In the genomic region with DNA sequence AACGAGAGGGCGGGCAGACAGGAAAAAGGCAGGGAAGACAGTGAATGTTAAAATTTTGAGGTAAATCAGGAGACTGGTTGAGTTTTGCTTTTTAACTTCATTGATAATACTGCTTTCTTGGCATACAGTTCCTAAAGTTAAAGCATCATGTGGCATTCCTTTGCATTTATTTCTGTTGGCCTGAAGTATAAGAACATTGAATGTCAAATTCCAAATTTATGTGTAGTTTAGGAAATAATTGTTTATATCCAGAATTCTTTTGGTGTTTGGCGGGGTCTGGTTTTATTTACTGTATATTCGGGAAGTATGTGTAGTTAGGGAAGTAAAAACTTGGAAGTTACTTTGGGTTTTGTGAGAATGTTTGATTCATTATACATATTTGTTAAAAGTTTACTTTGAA, we compare ENCODE assay signal across 1 cellular context.
TF ChIP-seq lines count a peak whose summit lies in the region.

No MANE protein-coding gene starts in this region.

TF ChIP-seq in K562, 482 proteins besides CTCF, POLR2A, EP300 and RAD21 (continued from another document and continues in another):
- TF ChIP-seq, protein P1, sequence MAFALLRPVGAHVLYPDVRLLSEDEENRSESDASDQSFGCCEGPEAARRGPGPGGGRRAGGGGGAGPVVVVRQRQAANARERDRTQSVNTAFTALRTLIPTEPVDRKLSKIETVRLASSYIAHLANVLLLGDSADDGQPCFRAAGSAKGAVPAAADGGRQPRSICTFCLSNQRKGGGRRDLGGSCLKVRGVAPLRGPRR (CRISPR knock-in tag; IDR thresholded peaks at IDR 0.05), result no peak
- no peak for TF ChIP-seq HDAC6 (IDR thresholded peaks at IDR 0.05; ENCODE audit: low read depth, low read length)
- TF ChIP-seq ZNF57 (CRISPR knock-in tag; IDR thresholded peaks at IDR 0.05), result no peak
- TF ChIP-seq, protein P2, sequence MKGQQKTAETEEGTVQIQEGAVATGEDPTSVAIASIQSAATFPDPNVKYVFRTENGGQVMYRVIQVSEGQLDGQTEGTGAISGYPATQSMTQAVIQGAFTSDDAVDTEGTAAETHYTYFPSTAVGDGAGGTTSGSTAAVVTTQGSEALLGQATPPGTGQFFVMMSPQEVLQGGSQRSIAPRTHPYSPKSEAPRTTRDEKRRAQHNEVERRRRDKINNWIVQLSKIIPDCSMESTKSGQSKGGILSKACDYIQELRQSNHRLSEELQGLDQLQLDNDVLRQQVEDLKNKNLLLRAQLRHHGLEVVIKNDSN (CRISPR knock-in tag; IDR thresholded peaks at IDR 0.05), result no peak
- TF ChIP-seq PURB (CRISPR knock-in tag; IDR thresholded peaks at IDR 0.05; ENCODE audit: low read depth), result no peak
- TF ChIP-seq, protein P3, sequence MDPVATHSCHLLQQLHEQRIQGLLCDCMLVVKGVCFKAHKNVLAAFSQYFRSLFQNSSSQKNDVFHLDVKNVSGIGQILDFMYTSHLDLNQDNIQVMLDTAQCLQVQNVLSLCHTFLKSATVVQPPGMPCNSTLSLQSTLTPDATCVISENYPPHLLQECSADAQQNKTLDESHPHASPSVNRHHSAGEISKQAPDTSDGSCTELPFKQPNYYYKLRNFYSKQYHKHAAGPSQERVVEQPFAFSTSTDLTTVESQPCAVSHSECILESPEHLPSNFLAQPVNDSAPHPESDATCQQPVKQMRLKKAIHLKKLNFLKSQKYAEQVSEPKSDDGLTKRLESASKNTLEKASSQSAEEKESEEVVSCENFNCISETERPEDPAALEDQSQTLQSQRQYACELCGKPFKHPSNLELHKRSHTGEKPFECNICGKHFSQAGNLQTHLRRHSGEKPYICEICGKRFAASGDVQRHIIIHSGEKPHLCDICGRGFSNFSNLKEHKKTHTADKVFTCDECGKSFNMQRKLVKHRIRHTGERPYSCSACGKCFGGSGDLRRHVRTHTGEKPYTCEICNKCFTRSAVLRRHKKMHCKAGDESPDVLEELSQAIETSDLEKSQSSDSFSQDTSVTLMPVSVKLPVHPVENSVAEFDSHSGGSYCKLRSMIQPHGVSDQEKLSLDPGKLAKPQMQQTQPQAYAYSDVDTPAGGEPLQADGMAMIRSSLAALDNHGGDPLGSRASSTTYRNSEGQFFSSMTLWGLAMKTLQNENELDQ (CRISPR knock-in tag; IDR thresholded peaks at IDR 0.05; ENCODE audit: borderline replicate concordance), result no peak
- no peak for TF ChIP-seq ZNF175 (CRISPR knock-in tag; IDR thresholded peaks at IDR 0.05; ENCODE audit: low read depth)
- TF ChIP-seq, protein P4, sequence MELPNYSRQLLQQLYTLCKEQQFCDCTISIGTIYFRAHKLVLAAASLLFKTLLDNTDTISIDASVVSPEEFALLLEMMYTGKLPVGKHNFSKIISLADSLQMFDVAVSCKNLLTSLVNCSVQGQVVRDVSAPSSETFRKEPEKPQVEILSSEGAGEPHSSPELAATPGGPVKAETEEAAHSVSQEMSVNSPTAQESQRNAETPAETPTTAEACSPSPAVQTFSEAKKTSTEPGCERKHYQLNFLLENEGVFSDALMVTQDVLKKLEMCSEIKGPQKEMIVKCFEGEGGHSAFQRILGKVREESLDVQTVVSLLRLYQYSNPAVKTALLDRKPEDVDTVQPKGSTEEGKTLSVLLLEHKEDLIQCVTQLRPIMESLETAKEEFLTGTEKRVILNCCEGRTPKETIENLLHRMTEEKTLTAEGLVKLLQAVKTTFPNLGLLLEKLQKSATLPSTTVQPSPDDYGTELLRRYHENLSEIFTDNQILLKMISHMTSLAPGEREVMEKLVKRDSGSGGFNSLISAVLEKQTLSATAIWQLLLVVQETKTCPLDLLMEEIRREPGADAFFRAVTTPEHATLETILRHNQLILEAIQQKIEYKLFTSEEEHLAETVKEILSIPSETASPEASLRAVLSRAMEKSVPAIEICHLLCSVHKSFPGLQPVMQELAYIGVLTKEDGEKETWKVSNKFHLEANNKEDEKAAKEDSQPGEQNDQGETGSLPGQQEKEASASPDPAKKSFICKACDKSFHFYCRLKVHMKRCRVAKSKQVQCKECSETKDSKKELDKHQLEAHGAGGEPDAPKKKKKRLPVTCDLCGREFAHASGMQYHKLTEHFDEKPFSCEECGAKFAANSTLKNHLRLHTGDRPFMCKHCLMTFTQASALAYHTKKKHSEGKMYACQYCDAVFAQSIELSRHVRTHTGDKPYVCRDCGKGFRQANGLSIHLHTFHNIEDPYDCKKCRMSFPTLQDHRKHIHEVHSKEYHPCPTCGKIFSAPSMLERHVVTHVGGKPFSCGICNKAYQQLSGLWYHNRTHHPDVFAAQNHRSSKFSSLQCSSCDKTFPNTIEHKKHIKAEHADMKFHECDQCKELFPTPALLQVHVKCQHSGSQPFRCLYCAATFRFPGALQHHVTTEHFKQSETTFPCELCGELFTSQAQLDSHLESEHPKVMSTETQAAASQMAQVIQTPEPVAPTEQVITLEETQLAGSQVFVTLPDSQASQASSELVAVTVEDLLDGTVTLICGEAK (IDR thresholded peaks at IDR 0.05), result peak; percentile 45; the same call in 1 of the 2 replicates
- TF ChIP-seq, protein P4 (CRISPR knock-in tag; IDR thresholded peaks at IDR 0.05), result no peak
- TF ChIP-seq RBM17 (IDR thresholded peaks at IDR 0.05; ENCODE audit: borderline replicate concordance, low read depth, low read length), result no peak
- TF ChIP-seq, protein P5, sequence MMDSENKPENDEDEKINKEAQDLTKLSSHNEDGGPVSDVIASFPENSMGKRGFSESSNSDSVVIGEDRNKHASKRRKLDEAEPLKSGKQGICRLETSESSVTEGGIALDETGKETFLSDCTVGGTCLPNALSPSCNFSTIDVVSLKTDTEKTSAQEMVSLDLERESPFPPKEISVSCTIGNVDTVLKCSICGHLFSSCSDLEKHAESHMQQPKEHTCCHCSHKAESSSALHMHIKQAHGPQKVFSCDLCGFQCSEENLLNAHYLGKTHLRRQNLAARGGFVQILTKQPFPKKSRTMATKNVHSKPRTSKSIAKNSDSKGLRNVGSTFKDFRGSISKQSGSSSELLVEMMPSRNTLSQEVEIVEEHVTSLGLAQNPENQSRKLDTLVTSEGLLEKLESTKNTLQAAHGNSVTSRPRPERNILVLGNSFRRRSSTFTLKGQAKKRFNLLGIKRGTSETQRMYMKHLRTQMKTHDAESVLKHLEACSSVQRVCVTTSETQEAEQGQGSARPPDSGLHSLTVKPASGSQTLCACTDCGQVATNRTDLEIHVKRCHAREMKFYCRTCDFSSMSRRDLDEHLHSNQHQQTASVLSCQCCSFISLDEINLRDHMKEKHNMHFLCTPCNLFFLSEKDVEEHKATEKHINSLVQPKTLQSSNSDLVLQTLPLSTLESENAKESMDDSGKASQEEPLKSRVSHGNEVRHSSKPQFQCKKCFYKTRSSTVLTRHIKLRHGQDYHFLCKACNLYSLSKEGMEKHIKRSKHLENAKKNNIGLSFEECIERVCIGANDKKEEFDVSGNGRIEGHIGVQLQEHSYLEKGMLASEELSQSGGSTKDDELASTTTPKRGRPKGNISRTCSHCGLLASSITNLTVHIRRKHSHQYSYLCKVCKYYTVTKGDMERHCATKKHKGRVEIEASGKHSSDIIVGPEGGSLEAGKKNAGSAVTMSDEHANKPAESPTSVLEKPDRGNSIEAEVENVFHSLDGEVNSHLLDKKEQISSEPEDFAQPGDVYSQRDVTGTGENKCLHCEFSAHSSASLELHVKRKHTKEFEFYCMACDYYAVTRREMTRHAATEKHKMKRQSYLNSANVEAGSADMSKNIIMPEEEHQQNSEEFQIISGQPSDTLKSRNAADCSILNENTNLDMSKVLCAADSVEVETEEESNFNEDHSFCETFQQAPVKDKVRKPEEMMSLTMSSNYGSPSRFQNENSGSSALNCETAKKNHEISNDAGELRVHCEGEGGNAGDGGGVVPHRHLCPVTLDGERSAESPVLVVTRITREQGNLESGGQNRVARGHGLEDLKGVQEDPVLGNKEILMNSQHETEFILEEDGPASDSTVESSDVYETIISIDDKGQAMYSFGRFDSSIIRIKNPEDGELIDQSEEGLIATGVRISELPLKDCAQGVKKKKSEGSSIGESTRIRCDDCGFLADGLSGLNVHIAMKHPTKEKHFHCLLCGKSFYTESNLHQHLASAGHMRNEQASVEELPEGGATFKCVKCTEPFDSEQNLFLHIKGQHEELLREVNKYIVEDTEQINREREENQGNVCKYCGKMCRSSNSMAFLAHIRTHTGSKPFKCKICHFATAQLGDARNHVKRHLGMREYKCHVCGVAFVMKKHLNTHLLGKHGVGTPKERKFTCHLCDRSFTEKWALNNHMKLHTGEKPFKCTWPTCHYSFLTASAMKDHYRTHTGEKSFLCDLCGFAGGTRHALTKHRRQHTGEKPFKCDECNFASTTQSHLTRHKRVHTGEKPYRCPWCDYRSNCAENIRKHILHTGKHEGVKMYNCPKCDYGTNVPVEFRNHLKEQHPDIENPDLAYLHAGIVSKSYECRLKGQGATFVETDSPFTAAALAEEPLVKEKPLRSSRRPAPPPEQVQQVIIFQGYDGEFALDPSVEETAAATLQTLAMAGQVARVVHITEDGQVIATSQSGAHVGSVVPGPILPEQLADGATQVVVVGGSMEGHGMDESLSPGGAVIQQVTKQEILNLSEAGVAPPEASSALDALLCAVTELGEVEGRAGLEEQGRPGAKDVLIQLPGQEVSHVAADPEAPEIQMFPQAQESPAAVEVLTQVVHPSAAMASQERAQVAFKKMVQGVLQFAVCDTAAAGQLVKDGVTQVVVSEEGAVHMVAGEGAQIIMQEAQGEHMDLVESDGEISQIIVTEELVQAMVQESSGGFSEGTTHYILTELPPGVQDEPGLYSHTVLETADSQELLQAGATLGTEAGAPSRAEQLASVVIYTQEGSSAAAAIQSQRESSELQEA (IDR thresholded peaks at IDR 0.05; ENCODE audit: low read depth), result no peak
- TF ChIP-seq KDM4B (IDR thresholded peaks at IDR 0.05; ENCODE audit: borderline replicate concordance in 2 of 2, low read depth in 1 of 2), result no peak
- TF ChIP-seq, protein P6, sequence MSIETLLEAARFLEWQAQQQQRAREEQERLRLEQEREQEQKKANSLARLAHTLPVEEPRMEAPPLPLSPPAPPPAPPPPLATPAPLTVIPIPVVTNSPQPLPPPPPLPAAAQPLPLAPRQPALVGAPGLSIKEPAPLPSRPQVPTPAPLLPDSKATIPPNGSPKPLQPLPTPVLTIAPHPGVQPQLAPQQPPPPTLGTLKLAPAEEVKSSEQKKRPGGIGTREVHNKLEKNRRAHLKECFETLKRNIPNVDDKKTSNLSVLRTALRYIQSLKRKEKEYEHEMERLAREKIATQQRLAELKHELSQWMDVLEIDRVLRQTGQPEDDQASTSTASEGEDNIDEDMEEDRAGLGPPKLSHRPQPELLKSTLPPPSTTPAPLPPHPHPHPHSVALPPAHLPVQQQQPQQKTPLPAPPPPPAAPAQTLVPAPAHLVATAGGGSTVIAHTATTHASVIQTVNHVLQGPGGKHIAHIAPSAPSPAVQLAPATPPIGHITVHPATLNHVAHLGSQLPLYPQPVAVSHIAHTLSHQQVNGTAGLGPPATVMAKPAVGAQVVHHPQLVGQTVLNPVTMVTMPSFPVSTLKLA (conservative IDR thresholded peaks at IDR 0.05), result no peak
- TF ChIP-seq, protein P7, sequence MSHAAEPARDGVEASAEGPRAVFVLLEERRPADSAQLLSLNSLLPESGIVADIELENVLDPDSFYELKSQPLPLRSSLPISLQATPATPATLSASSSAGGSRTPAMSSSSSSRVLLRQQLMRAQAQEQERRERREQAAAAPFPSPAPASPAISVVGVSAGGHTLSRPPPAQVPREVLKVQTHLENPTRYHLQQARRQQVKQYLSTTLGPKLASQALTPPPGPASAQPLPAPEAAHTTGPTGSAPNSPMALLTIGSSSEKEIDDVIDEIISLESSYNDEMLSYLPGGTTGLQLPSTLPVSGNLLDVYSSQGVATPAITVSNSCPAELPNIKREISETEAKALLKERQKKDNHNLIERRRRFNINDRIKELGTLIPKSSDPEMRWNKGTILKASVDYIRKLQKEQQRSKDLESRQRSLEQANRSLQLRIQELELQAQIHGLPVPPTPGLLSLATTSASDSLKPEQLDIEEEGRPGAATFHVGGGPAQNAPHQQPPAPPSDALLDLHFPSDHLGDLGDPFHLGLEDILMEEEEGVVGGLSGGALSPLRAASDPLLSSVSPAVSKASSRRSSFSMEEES (CRISPR knock-in tag; IDR thresholded peaks at IDR 0.05), result no peak
- no peak for TF ChIP-seq FOXM1 (IDR thresholded peaks at IDR 0.05; ENCODE audit: low read depth)
- TF ChIP-seq FOXM1 (CRISPR knock-in tag; IDR thresholded peaks at IDR 0.05; ENCODE audit: low read depth), result no peak
- TF ChIP-seq ZNF830 (CRISPR knock-in tag; IDR thresholded peaks at IDR 0.05), result no peak
- TF ChIP-seq CCNT2 (IDR thresholded peaks at IDR 0.05; ENCODE audit: borderline replicate concordance, extremely low read depth, insufficient read length, low read depth, low read length), result no peak
